In the genomic region with DNA sequence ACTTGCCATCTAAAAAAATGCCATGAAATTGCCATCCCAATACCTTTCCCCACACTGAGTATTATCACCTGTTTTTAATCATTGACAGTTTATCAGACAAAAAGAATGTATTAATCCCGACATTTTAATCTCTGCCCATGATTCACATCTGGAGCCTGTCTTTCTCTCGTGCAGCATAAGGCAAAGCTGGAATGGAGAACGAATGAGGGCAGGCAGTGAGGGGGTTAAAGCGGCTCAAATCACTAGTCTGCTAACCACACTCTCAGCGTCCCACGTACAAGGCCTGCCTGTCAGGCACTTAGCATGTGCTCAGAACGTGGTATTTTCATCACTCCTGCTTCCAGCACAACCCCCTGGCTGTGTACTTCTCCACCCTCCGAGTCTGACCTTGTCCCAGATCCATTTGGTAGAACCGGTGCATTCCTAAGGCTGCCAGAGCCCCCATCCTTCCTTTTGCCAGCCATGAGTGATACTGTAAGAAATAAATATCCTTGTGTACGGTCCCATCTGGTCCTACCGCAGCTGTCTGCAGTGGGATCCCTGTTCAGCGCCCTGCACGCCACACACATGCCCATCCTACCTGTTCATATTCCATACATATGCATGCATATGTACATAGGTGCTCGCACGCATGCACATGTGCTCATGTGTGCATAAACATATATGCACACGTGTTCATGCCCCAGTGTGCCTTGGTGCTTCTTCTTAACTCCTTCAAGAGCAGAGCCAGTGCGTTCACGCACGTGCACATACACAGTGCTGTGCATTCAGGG, we compare ENCODE assay signal across 1 cellular context.
TF ChIP-seq lines count a peak whose summit lies in the region.

No MANE protein-coding gene starts in this region.

TF ChIP-seq in K562, 482 proteins besides CTCF, POLR2A, EP300 and RAD21:
- TF ChIP-seq, protein P1, sequence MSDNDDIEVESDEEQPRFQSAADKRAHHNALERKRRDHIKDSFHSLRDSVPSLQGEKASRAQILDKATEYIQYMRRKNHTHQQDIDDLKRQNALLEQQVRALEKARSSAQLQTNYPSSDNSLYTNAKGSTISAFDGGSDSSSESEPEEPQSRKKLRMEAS (CRISPR knock-in tag; IDR thresholded peaks at IDR 0.05), result peak; percentile 43; the same call in 1 of the 2 replicates
- TF ChIP-seq BHLHE40 (IDR thresholded peaks at IDR 0.05; ENCODE audit: low read length) (0 out of 2 replicates have a peak, but pooled peaks have one; percentile 17), CBX8 (IDR thresholded peaks at IDR 0.05; ENCODE audit: borderline replicate concordance, extremely low read depth, low read depth, low read length, poor library complexity, severe bottlenecking) (peak; percentile 41), MYC (IDR thresholded peaks at IDR 0.05; ENCODE audit: low read depth, low read length) (no peak), MYC (CRISPR knock-in tag; IDR thresholded peaks at IDR 0.05; ENCODE audit: borderline replicate concordance, low read depth) (no peak)
